In genomic region chrX:108795240-108795639, GRCh38 we compare ENCODE assay signal across 30 cellular contexts. TPM values are rescaled to one million over a fixed set of nuclear protein-coding genes. Genes with fewer than 3 reads are reported as not detected.
"Had no signal": no experiment of that assay in that cellular context is flagged by ENCODE, and none has a peak within 500 bp of the region (broad histone marks: within the 10 kb centered on the region; RNA-seq: fewer than 3 reads in every experiment).

No MANE protein-coding gene starts in this region.

- H3K36me3 Mint-ChIP-seq: activated naive CD8-positive, alpha-beta T cell treated with anti-CD3 and anti-CD28 coated beads, Interleukin-2, amount 10 ng/mL, durations not matched to agents 7 days and 5 days; T-cell had no signal

- H3K27me3 ChIP-seq: adrenal gland, MG63 had no signal

- H3K4me3 ChIP-seq: adrenal gland, MG63, SK-N-MC had no signal

- H3K27me3 Mint-ChIP-seq: activated naive CD8-positive, alpha-beta T cell treated with anti-CD3 and anti-CD28 coated beads, Interleukin-2, amount 10 ng/mL, durations not matched to agents 7 days and 5 days had no signal

- H3K4me1 ChIP-seq: adrenal gland had no signal

- H3K36me3 ChIP-seq: adrenal gland, MG63 had no signal

- ATAC-seq: activated CD4-positive, CD25-positive, alpha-beta regulatory T cell treated with anti-CD3 and anti-CD28 coated beads, Interleukin-2, amount 50 U/mL, for 24 hours; activated CD8-positive, alpha-beta T cell treated with anti-CD3 and anti-CD28 coated beads, Interleukin-2, amount 10 ng/mL, durations not matched to agents 7 days and 5 days; Right ventricle myocardium inferior; T-cell had no signal

- H3K9me3 Mint-ChIP-seq: activated naive CD8-positive, alpha-beta T cell treated with anti-CD3 and anti-CD28 coated beads, Interleukin-2, amount 10 ng/mL, durations not matched to agents 7 days and 5 days had no signal

- H3K27ac Mint-ChIP-seq: activated CD8-positive, alpha-beta T cell treated with anti-CD3 and anti-CD28 coated beads, Interleukin-2, amount 10 ng/mL, durations not matched to agents 7 days and 5 days; activated naive CD8-positive, alpha-beta T cell treated with anti-CD3 and anti-CD28 coated beads, Interleukin-2, amount 10 ng/mL, durations not matched to agents 7 days and 5 days; T-cell had no signal

- H3K27ac ChIP-seq: adrenal gland, SK-N-MC, VCaP had no signal

- H3K4me1 Mint-ChIP-seq: activated naive CD8-positive, alpha-beta T cell treated with anti-CD3 and anti-CD28 coated beads, Interleukin-2, amount 10 ng/mL, durations not matched to agents 7 days and 5 days; T-cell had no signal

- DNase-seq: activated CD4-positive, alpha-beta T cell treated with anti-CD3 and anti-CD28 coated beads for 48 hours; activated CD4-positive, alpha-beta T cell treated with anti-CD3 and anti-CD28 coated beads, Interleukin-2, amount 50 U/mL, for 4 hours; activated CD8-positive, alpha-beta memory T cell treated with anti-CD3 and anti-CD28 coated beads, Interleukin-2, amount 50 U/mL, for 48 hours; activated CD8-positive, alpha-beta T cell treated with anti-CD3 and anti-CD28 coated beads, Interleukin-2, amount 10 ng/mL, durations not matched to agents 7 days and 5 days; activated naive CD4-positive, alpha-beta T cell treated with anti-CD3 and anti-CD28 coated beads, Interleukin-2, amount 50 U/mL, for 16 hours; activated naive CD8-positive, alpha-beta T cell treated with anti-CD3 and anti-CD28 coated beads, Interleukin-2, amount 10 ng/mL, durations not matched to agents 7 days and 5 days; activated T-cell treated with anti-CD3 and anti-CD28 coated beads, Interleukin-2, amount 50 U/mL, for 1 hour; adrenal gland; anterior cingulate cortex; cerebellar nuclear complex; MG63; NCI-H1105; NCI-H1436 treated with DMSO at 0.1 percent for 48 hours; NCI-H187; NCI-H2081; NCI-H2171; NCI-H2227 treated with DMSO at 0.1 percent for 48 hours; NCI-H446 treated with DMSO at 0.1 percent for 48 hours; NCI-H524 treated with DMSO at 0.1 percent for 48 hours; NCI-H748 treated with DMSO at 0.1 percent for 48 hours; RPMI8226; T-cell; T-helper 2 cell; T1000 had no signal

- H3K9me3 ChIP-seq: adrenal gland, MG63 had no signal

- H3K4me3 Mint-ChIP-seq: activated CD8-positive, alpha-beta T cell treated with anti-CD3 and anti-CD28 coated beads, Interleukin-2, amount 10 ng/mL, durations not matched to agents 7 days and 5 days; activated naive CD8-positive, alpha-beta T cell treated with anti-CD3 and anti-CD28 coated beads, Interleukin-2, amount 10 ng/mL, durations not matched to agents 7 days and 5 days; T-cell had no signal

RNA-seq across cellular contexts. Expression of gene IRS4, which starts 58.9 kb away (rescaled TPM):
- total RNA-seq: activated CD8-positive, alpha-beta T cell treated with anti-CD3 and anti-CD28 coated beads, Interleukin-2, amount 10 ng/mL, durations not matched to agents 7 days and 5 days; activated naive CD8-positive, alpha-beta T cell treated with anti-CD3 and anti-CD28 coated beads, Interleukin-2, amount 10 ng/mL, durations not matched to agents 7 days and 5 days; adrenal gland; cardiac septum; OCI-LY7; Right ventricle myocardium inferior; T-cell had no signal
- polyA plus RNA-seq: adrenal gland had no signal
